Comparison of ENCODE assay signal across 16 cellular contexts in genomic region chr13:29886446-29886845, GRCh38. TPM values are rescaled to one million over a fixed set of nuclear protein-coding genes. Genes with fewer than 3 reads are reported as not detected.
DNase-seq lines count a peak whose midpoint lies in the region; ATAC-seq, FAIRE-seq and TF ChIP-seq lines count a peak whose summit lies in the region.
"Had no signal": no experiment of that assay in that cellular context is flagged by ENCODE, and none has a peak within 500 bp of the region (broad histone marks: within the 10 kb centered on the region; RNA-seq: fewer than 3 reads in every experiment).

No MANE protein-coding gene starts in this region.

- no peak overlapping the region for H3K9ac ChIP-seq in H1 (replicated peaks in 1 of 4; ENCODE audit: extremely low read depth in 1 of 4, low read depth in 3 of 4, low read length in 3 of 4)

- H3K79me1 ChIP-seq in H1 (ENCODE audit: low read depth, low read length): no peaks in the 10 kb centered on the region

- no peak overlapping the region for H3K18ac ChIP-seq in H1 (ENCODE audit: extremely low read depth, low read length)

- no peaks in the 10 kb centered on the region for H3K27me3 Mint-ChIP-seq in activated CD8-positive, alpha-beta memory T cell treated with anti-CD3 and anti-CD28 coated beads, Interleukin-2, amount 10 ng/mL, durations not matched to agents 7 days and 5 days

- H3K4me3 ChIP-seq in H1 (ENCODE audit: extremely low read depth in 1 of 4, insufficient read depth in 2 of 4, low read depth in 3 of 4, low read length in 4 of 4) (no peak overlapping the region), right cardiac atrium (ENCODE audit: low read length) (no peak overlapping the region), heart right ventricle (no peak overlapping the region)
- H3K4me3 ChIP-seq: sigmoid colon had no signal

- no peak overlapping the region for H2BK20ac ChIP-seq in H1 (ENCODE audit: low read length)

- H2AFZ ChIP-seq in H1 (ENCODE audit: low read length): no peak overlapping the region

- H4K91ac ChIP-seq in H1 (replicated peaks; ENCODE audit: insufficient read length, low read length): no peak overlapping the region

- WGBS in H1 (ENCODE audit: extremely low coverage in 1 of 2, insufficient coverage in 1 of 2, insufficient read length in 1 of 2, insufficient replicate concordance in 2 of 2, low coverage in 1 of 2, low lambda C conversion rate in 2 of 2, missing lambda C conversion rate in 1 of 2), 2 experiments: 91% methylated on average over 8 of the region's 8 CpGs; no CpG with 5 or more reads in 1 of the 2 experiments
- WGBS in right cardiac atrium: 86% methylated on average over 8 of the region's 8 CpGs
- 90 to 91% methylated on average over 8 of the region's 8 CpGs for WGBS in heart right ventricle, 2 donors

- H3K4me1 ChIP-seq in H1 (replicated peaks in 1 of 4; ENCODE audit: control insufficient read depth in 3 of 4, insufficient read depth in 4 of 4, low read length in 3 of 4): peaks cover 0 to 13% (median 8%) of the 10 kb centered on the region in 4 experiments; a peak in 5 of 7 replicates
- no peaks in the 10 kb centered on the region for H3K4me1 ChIP-seq in right cardiac atrium (ENCODE audit: control insufficient read depth, insufficient read depth, low read length)
- peaks cover 0 to 6% (median 0%) of the 10 kb centered on the region in 9 donors for H3K4me1 ChIP-seq in heart right ventricle
- H3K4me1 ChIP-seq: sigmoid colon had no signal

- no peak overlapping the region for H4K5ac ChIP-seq in H1 (ENCODE audit: insufficient read length, low read depth, low read length)

- intact Hi-C loops in right cardiac atrium (cut with DNase I): no loop called here
- intact Hi-C loops in heart right ventricle (cut with DNase I): no loop called here

- peak; percentile 14 for DNase-seq in activated CD4-positive, CD25-positive, alpha-beta regulatory T cell treated with anti-CD3 and anti-CD28 coated beads, Interleukin-2, amount 50 U/mL, for 16 hours (ENCODE audit: low read depth, low spot score)
- peak; percentile 80 for DNase-seq in activated CD8-positive, alpha-beta memory T cell treated with anti-CD3 and anti-CD28 coated beads, Interleukin-2, amount 10 ng/mL, durations not matched to agents 7 days and 5 days
- no peak for DNase-seq in H1 (ENCODE audit: low read depth in 1 of 2, low spot score in 2 of 2)
- peak; percentile 39 to 54 for DNase-seq in stimulated activated CD8-positive, alpha-beta memory T cell treated with anti-CD3 and anti-CD28 coated beads, Interleukin-2, amount 100 ng/mL, for 48 hours (ENCODE audit: low read depth in 2 of 2)
- no peak for DNase-seq in right cardiac atrium
- no peak for DNase-seq in H4 (ENCODE audit: low spot score)
- DNase-seq in heart right ventricle: no peak
- DNase-seq in DMS53 (lab: John Stamatoyannopoulos, UW): no peak
- DNase-seq: brain microvascular endothelial cell, foreskin melanocyte, mesendoderm, NCI-H1092, NCI-H345, PC-3, sigmoid colon had no signal

- H3K79me2 ChIP-seq in H1 (ENCODE audit: control insufficient read depth in 1 of 2, insufficient read depth in 2 of 2, low read length in 2 of 2): no peaks in the 10 kb centered on the region

- H3K4me2 ChIP-seq in H1 (ENCODE audit: insufficient read depth in 1 of 2, low read depth in 2 of 2, low read length in 2 of 2): no peak overlapping the region

- TF ChIP-seq CTCF in H1 (IDR thresholded peaks at IDR 0.05; ENCODE audit: control extremely low read depth in 1 of 3, insufficient read depth in 1 of 3, low read depth in 1 of 3, low read length in 3 of 3) (no peak), heart right ventricle (IDR thresholded peaks at IDR 0.05) (no peak)

- peak overlapping the region; percentile 14 for H3K4me3 Mint-ChIP-seq in activated CD8-positive, alpha-beta memory T cell treated with anti-CD3 and anti-CD28 coated beads, Interleukin-2, amount 10 ng/mL, durations not matched to agents 7 days and 5 days
- H3K4me3 Mint-ChIP-seq: IgD-negative memory B cell had no signal

- no peak for TF ChIP-seq POLR2A in H1 (IDR thresholded peaks at IDR 0.05; ENCODE audit: control extremely low read depth in 1 of 2, low read depth in 2 of 2, low read length in 2 of 2)

- TF ChIP-seq RAD21 in H1 (IDR thresholded peaks at IDR 0.05 in 1 of 2, conservative IDR thresholded peaks at IDR 0.05 in 1 of 2; ENCODE audit: low read depth in 2 of 2, low read length in 2 of 2): no peak

- no peak for TF ChIP-seq EP300 in H1 (IDR thresholded peaks at IDR 0.05; ENCODE audit: borderline replicate concordance in 1 of 2, low read depth in 2 of 2, low read length in 2 of 2)

- H2BK5ac ChIP-seq in H1 (ENCODE audit: low read depth, low read length): no peak overlapping the region

- H3K14ac ChIP-seq in H1 (ENCODE audit: insufficient read length): no peak overlapping the region

- 0 out of 2 replicates have a peak overlapping the region, but pooled peaks have one; percentile 72 for H2BK12ac ChIP-seq in H1 (ENCODE audit: low read depth, low read length)

- peak; percentile 92 for ATAC-seq in activated CD8-positive, alpha-beta memory T cell treated with anti-CD3 and anti-CD28 coated beads, Interleukin-2, amount 10 ng/mL, durations not matched to agents 7 days and 5 days
- ATAC-seq in right cardiac atrium (no peak), heart right ventricle (no peak)
- ATAC-seq: PC-3 had no signal

- H3K36me3 ChIP-seq in H1 (ENCODE audit: control insufficient read depth in 2 of 4, insufficient read depth in 4 of 4, low read length in 3 of 4) (no peaks in the 10 kb centered on the region), heart right ventricle (no peaks in the 10 kb centered on the region)
- H3K36me3 ChIP-seq: brain microvascular endothelial cell, sigmoid colon had no signal

- no peaks in the 10 kb centered on the region for H3K9me3 Mint-ChIP-seq in activated CD8-positive, alpha-beta memory T cell treated with anti-CD3 and anti-CD28 coated beads, Interleukin-2, amount 10 ng/mL, durations not matched to agents 7 days and 5 days (ENCODE audit: low read depth)
- H3K9me3 Mint-ChIP-seq: IgD-negative memory B cell had no signal

- H2BK15ac ChIP-seq in H1 (ENCODE audit: low read length): no peak overlapping the region

- H2AK5ac ChIP-seq in H1 (ENCODE audit: low read depth, low read length): no peak overlapping the region

- H3K9me3 ChIP-seq in H1 (ENCODE audit: insufficient read depth in 2 of 2, low read depth in 1 of 2, low read length in 1 of 2) (no peaks in the 10 kb centered on the region), right cardiac atrium (ENCODE audit: control insufficient read depth, low read length) (no peaks in the 10 kb centered on the region), heart right ventricle (no peaks in the 10 kb centered on the region)
- H3K9me3 ChIP-seq: sigmoid colon had no signal

- H4K8ac ChIP-seq in H1 (ENCODE audit: extremely low read depth, insufficient read depth, low read length): no peak overlapping the region

- no peak overlapping the region for H3K27ac ChIP-seq in H1 (ENCODE audit: low read depth, low read length)
- H3K27ac ChIP-seq in right cardiac atrium (ENCODE audit: low read length): no peak overlapping the region
- H3K27ac ChIP-seq in heart right ventricle: no peak overlapping the region
- H3K27ac ChIP-seq: brain microvascular endothelial cell, sigmoid colon had no signal

- no peaks in the 10 kb centered on the region for H3K23me2 ChIP-seq in H1 (ENCODE audit: low read depth, low read length)

- no peak for FAIRE-seq in H1 (lab: Jason Lieb, UNC)

- POLR2A ChIA-PET in H1 (lab: Charles Lee; ENCODE audit: partially characterized antibody): no interaction called here

- H4K20me1 ChIP-seq in H1 (replicated peaks in 1 of 2; ENCODE audit: control insufficient read depth in 1 of 2, insufficient read depth in 2 of 2, low read length in 2 of 2): no peaks in the 10 kb centered on the region

- H3K4me1 Mint-ChIP-seq in activated CD8-positive, alpha-beta memory T cell treated with anti-CD3 and anti-CD28 coated beads, Interleukin-2, amount 10 ng/mL, durations not matched to agents 7 days and 5 days: peaks cover 27% of the 10 kb centered on the region

- CTCF ChIA-PET in activated CD8-positive, alpha-beta memory T cell treated with anti-CD3 and anti-CD28 coated beads, Interleukin-2, amount 10 ng/mL, durations not matched to agents 7 days and 5 days (lab: Charles Lee): interaction anchor here (1.0 to 1.2 kb wide), 2 partner anchors 13 to 46 kb away, joined by 3 read pairs; no protein-coding TSS in a partner anchor
- CTCF ChIA-PET in H1 (lab: Charles Lee; ENCODE audit: partially characterized antibody): interaction anchor here (0.6 to 1.1 kb wide), 2 partner anchors 219 to 227 kb away, joined by 3 to 5 read pairs; no protein-coding TSS in a partner anchor

- H3K27ac Mint-ChIP-seq in activated CD8-positive, alpha-beta memory T cell treated with anti-CD3 and anti-CD28 coated beads, Interleukin-2, amount 10 ng/mL, durations not matched to agents 7 days and 5 days: peak overlapping the region; percentile 32

- no peak overlapping the region for H3K23ac ChIP-seq in H1 (ENCODE audit: insufficient read length)

- H3K4ac ChIP-seq in H1 (replicated peaks; ENCODE audit: insufficient read length, low read depth, low read length): no peak overlapping the region

- no peaks in the 10 kb centered on the region for H3K27me3 ChIP-seq in H1 (replicated peaks in 1 of 4; ENCODE audit: control insufficient read depth in 3 of 4, extremely low read depth in 1 of 4, insufficient read depth in 3 of 4, low read length in 3 of 4)
- H3K27me3 ChIP-seq in right cardiac atrium (ENCODE audit: control insufficient read depth, insufficient read depth): no peaks in the 10 kb centered on the region
- no peaks in the 10 kb centered on the region for H3K27me3 ChIP-seq in heart right ventricle
- H3K27me3 ChIP-seq: brain microvascular endothelial cell, sigmoid colon had no signal

- H3K36me3 Mint-ChIP-seq in activated CD8-positive, alpha-beta memory T cell treated with anti-CD3 and anti-CD28 coated beads, Interleukin-2, amount 10 ng/mL, durations not matched to agents 7 days and 5 days: no peaks in the 10 kb centered on the region
- H3K36me3 Mint-ChIP-seq: IgD-negative memory B cell had no signal

- H3K56ac ChIP-seq in H1 (replicated peaks; ENCODE audit: insufficient read length, low read depth, low read length): no peak overlapping the region

- no peak overlapping the region for H2BK120ac ChIP-seq in H1 (replicated peaks; ENCODE audit: low read depth, low read length)

RNA-seq across cellular contexts. Expression of gene UBL3, which starts 36.0 kb away (rescaled TPM):
- total RNA-seq in activated CD8-positive, alpha-beta memory T cell treated with anti-CD3 and anti-CD28 coated beads, Interleukin-2, amount 10 ng/mL, durations not matched to agents 7 days and 5 days: 10 to 100 TPM in 1 of 2 experiments, 1 to 10 TPM in 1; 9.6 to 10.2 TPM
- 15.3 and 16.1 TPM in 2 replicates for total RNA-seq in H1 (2021; fragmentation: NEBNext Ultra II Directional; extraction: Animal tissue kit (Norgen Biotek cat#: 25700))
- 4.3 and 5.3 TPM in 2 replicates for polyA plus RNA-seq in H1 (2011; rRNA removed)
- 6.4 TPM for polyA plus RNA-seq in H1 (2011; cell fraction: cytosol; rRNA removed)
- 5.3 TPM for polyA plus RNA-seq in H1 (2011; cell fraction: nucleus; rRNA removed)
- 5.3 to 12.1 TPM (median 7.2 TPM) in 4 replicates for polyA plus RNA-seq in H1 (2012, experiment 1 of 2)
- polyA plus RNA-seq in H1 (2012, experiment 2 of 2): 1.1 TPM
- polyA plus RNA-seq in H1 (2013, experiment 1 of 2): 11.0 TPM
- polyA plus RNA-seq in H1 (2013, experiment 2 of 2): 9.8 TPM
- 5.7 and 8.0 TPM in 2 replicates for polyA minus RNA-seq in H1 (2011; rRNA and poly(A)+ RNA removed)
- polyA minus RNA-seq in H1 (2011; cell fraction: cytosol; rRNA and poly(A)+ RNA removed): 7.8 TPM
- 16.9 TPM for polyA minus RNA-seq in H1 (2011; cell fraction: nucleus; rRNA and poly(A)+ RNA removed)
- total RNA-seq in right cardiac atrium: 10 to 100 TPM; 23.5 to 25.8 (median 24.9) TPM
- polyA plus RNA-seq in right cardiac atrium: 15.8 TPM
- total RNA-seq in H4 (2014; rRNA removed; shearing (Covaris generic)): 6.4 and 8.5 TPM in 2 replicates
- total RNA-seq in heart right ventricle: 10 to 100 TPM; 18.3 to 24.3 (median 21.0) TPM
- 10 to 100 TPM in 1 of 2 donors, 1 to 10 TPM in 1; 6.7 to 12.1 TPM for polyA plus RNA-seq in heart right ventricle

Comparison
In these comparisons a context has a peak if more than half of its experiments do, and no peak if none do; other contexts are left out.
1. DNase-seq: peak in activated CD4-positive, CD25-positive, alpha-beta regulatory T cell treated with anti-CD3 and anti-CD28 coated beads, Interleukin-2, amount 50 U/mL, for 16 hours (single experiment), activated CD8-positive, alpha-beta memory T cell treated with anti-CD3 and anti-CD28 coated beads, Interleukin-2, amount 10 ng/mL, durations not matched to agents 7 days and 5 days (single experiment) and stimulated activated CD8-positive, alpha-beta memory T cell treated with anti-CD3 and anti-CD28 coated beads, Interleukin-2, amount 100 ng/mL, for 48 hours (2 of 2); none in H1 (0 of 2), right cardiac atrium (0 of 3), H4 (single experiment), heart right ventricle (0 of 2) and DMS53 (single experiment).